ENCODE assay signal across 23 cellular contexts in genomic region chr1:38341694-38342093, GRCh38.
DNase-seq lines count a peak whose midpoint lies in the region; ATAC-seq, FAIRE-seq and TF ChIP-seq lines count a peak whose summit lies in the region.
"Had no signal": no experiment of that assay in that cellular context is flagged by ENCODE, and none has a peak within 500 bp of the region (broad histone marks: within the 10 kb centered on the region; RNA-seq: fewer than 3 reads in every experiment).

No MANE protein-coding gene starts in this region.

- no peak overlapping the region for H3K9ac ChIP-seq in K562 (ENCODE audit: insufficient read depth in 1 of 2, low read depth in 2 of 2, low read length in 2 of 2)
- H3K9ac ChIP-seq: BLaER1 had no signal

- peaks cover 8% of the 10 kb centered on the region for H3K27me3 Mint-ChIP-seq in osteocyte (ENCODE audit: unreplicated experiment)

- TF ChIP-seq CTCF in K562 (IDR thresholded peaks at IDR 0.05 in 2 of 3, conservative IDR thresholded peaks at IDR 0.05 in 1 of 3; ENCODE audit: insufficient read depth in 2 of 3, low read depth in 1 of 3, low read length in 3 of 3) (no peak), osteocyte (IDR thresholded peaks at IDR 0.05) (no peak)

- ATAC-seq in K562, result no peak
- ATAC-seq in stimulated activated naive CD8-positive, alpha-beta T cell treated with anti-CD3 and anti-CD28 coated beads, Interleukin-15, Interleukin-2, amounts not matched to agents 100 U/mL and 50 U/mL, for 24 hours, result no peak
- ATAC-seq: GM12878 had no signal

- H3K27ac ChIP-seq in K562 (ENCODE audit: extremely low read depth, low read depth, low read length), result no peak overlapping the region
- H3K27ac ChIP-seq: BLaER1 had no signal

- TF ChIP-seq RAD21 in K562 (CRISPR knock-in tag; conservative IDR thresholded peaks at IDR 0.05 in 1 of 2, IDR thresholded peaks at IDR 0.05 in 1 of 2), result no peak

- H4K20me1 ChIP-seq in K562 (replicated peaks; ENCODE audit: control insufficient read depth, insufficient read depth, low read length), result no peaks in the 10 kb centered on the region
- H4K20me1 ChIP-seq: BLaER1 had no signal

- H3K4me1 ChIP-seq in K562 (replicated peaks in 1 of 2; ENCODE audit: control insufficient read depth in 2 of 2, insufficient read depth in 2 of 2, low read length in 2 of 2), result no peaks in the 10 kb centered on the region; a peak in 1 of 5 replicates
- H3K4me1 ChIP-seq: BE2C, BLaER1 had no signal

- no peak overlapping the region for H2AFZ ChIP-seq in K562 (ENCODE audit: low read depth, low read length)

- in situ Hi-C loops in K562 (cut with MboI), result no loop called here

- CTCF ChIA-PET in K562 (lab: Yijun Ruan, JAX; ENCODE audit: low intra/inter-chr PET ratio), result no interaction called here

- H3K79me2 ChIP-seq in K562 (ENCODE audit: control insufficient read depth, insufficient read depth, low read length), result no peaks in the 10 kb centered on the region

- H3K4me3 ChIP-seq in K562, result no peak overlapping the region
- H3K4me3 ChIP-seq: BLaER1, GM12878 had no signal

- no peak for TF ChIP-seq POLR2A in K562 (conservative IDR thresholded peaks at IDR 0.05)

- no peaks in the 10 kb centered on the region for H3K9me3 Mint-ChIP-seq in osteocyte (ENCODE audit: unreplicated experiment)

- no peaks in the 10 kb centered on the region for H3K9me1 ChIP-seq in K562 (ENCODE audit: control insufficient read depth, insufficient read depth, low read length)

- POLR2A ChIA-PET in K562 (lab: Yijun Ruan, JAX), result interaction anchor here (0.7 to 2.1 kb wide), 3 partner anchors 9 to 44 kb away, joined by 3 to 6 read pairs (median 4); no protein-coding TSS in a partner anchor

- 11% methylated on average over 4 of the region's 4 CpGs for whole genome bisulfite sequencing in K562 (ENCODE audit: insufficient coverage, low coverage, missing lambda C conversion rate)

- H3K36me3 Mint-ChIP-seq in osteocyte (ENCODE audit: unreplicated experiment), result no peaks in the 10 kb centered on the region
- H3K36me3 Mint-ChIP-seq: CD14-positive monocyte; CD4-positive, alpha-beta memory T cell; CD4-positive, CD25-positive, alpha-beta regulatory T cell; CD8-positive, alpha-beta memory T cell had no signal

- H3K27ac Mint-ChIP-seq in osteocyte (ENCODE audit: unreplicated experiment), result no peak overlapping the region
- H3K27ac Mint-ChIP-seq: CD14-positive monocyte; CD4-positive, alpha-beta memory T cell; CD4-positive, CD25-positive, alpha-beta regulatory T cell; CD8-positive, alpha-beta memory T cell had no signal

- FAIRE-seq in K562 (lab: Jason Lieb, UNC) (no peak), HTR-8/SVneo (lab: Jason Lieb, UNC) (no peak)
- FAIRE-seq: A204.1, GM12878, GM12892, GM18507 had no signal

- no peaks in the 10 kb centered on the region for H3K9me3 ChIP-seq in K562 (replicated peaks; ENCODE audit: control insufficient read depth, insufficient read depth, low read depth, low read length)
- H3K9me3 ChIP-seq: BE2C, BLaER1 had no signal

- H3K4me2 ChIP-seq in K562 (ENCODE audit: insufficient read depth, low read length), result no peak overlapping the region
- H3K4me2 ChIP-seq: BLaER1 had no signal

- peaks cover 2 to 16% of the 10 kb centered on the region in 2 experiments; a peak in 3 of 5 replicates for H3K27me3 ChIP-seq in K562 (ENCODE audit: control insufficient read depth in 2 of 2, insufficient read depth in 2 of 2, low read length in 2 of 2)
- H3K27me3 ChIP-seq: BLaER1 had no signal

- no TSS peak for BruUV-seq in K562 (replicated peaks; lab: Mats Ljungman, UMichigan)

- peaks cover 1% of the 10 kb centered on the region for H3K4me1 Mint-ChIP-seq in osteocyte (ENCODE audit: unreplicated experiment)
- H3K4me1 Mint-ChIP-seq: CD14-positive monocyte; CD4-positive, alpha-beta memory T cell; CD4-positive, CD25-positive, alpha-beta regulatory T cell; CD8-positive, alpha-beta memory T cell had no signal

- DNase-seq in K562 (ENCODE audit: extremely low read depth in 1 of 4, low spot score in 3 of 4) (no peak), iris pigment epithelial cell (ENCODE audit: low read depth) (peak; percentile 4), osteocyte (ENCODE audit: extremely low spot score, unreplicated experiment) (peak; percentile 40), HTR-8/SVneo (ENCODE audit: insufficient read length, low spot score) (no peak)
- DNase-seq in stimulated activated naive CD8-positive, alpha-beta T cell treated with anti-CD3 and anti-CD28 coated beads, Interleukin-15, Interleukin-2, amounts not matched to agents 100 U/mL and 50 U/mL, for 24 hours, result no peak
- no peak for DNase-seq in activated naive CD4-positive, alpha-beta T cell (lab: John Stamatoyannopoulos, UW)
- DNase-seq: 8988T; ACHN; BE2C; C1 segment of cervical spinal cord; CD4-positive, alpha-beta memory T cell; CD4-positive, CD25-positive, alpha-beta regulatory T cell; CD8-positive, alpha-beta memory T cell; COR-L47; DMS 273 treated with DMSO at 0.1 percent for 48 hours; DMS79 treated with DMSO at 0.1 percent for 48 hours; GDM1 had no signal

- intact Hi-C loops in K562 (cut with micrococcal nuclease), result no loop called here

- no peak overlapping the region for H3K4me3 Mint-ChIP-seq in osteocyte (ENCODE audit: unreplicated experiment)
- H3K4me3 Mint-ChIP-seq: CD4-positive, alpha-beta memory T cell; CD4-positive, CD25-positive, alpha-beta regulatory T cell; CD8-positive, alpha-beta memory T cell had no signal

- no peak for TF ChIP-seq EP300 in K562 (IDR thresholded peaks at IDR 0.05; ENCODE audit: low read length)

- H3K36me3 ChIP-seq in K562 (ENCODE audit: control insufficient read depth, insufficient read depth, low read length), result no peaks in the 10 kb centered on the region
- H3K36me3 ChIP-seq: BE2C, BLaER1 had no signal

TF ChIP-seq in K562, 482 proteins besides CTCF, POLR2A, EP300 and RAD21 (continues in another document):
- TF ChIP-seq GATA2 (CRISPR knock-in tag; IDR thresholded peaks at IDR 0.05), result no peak
- TF ChIP-seq NFE2 (IDR thresholded peaks at IDR 0.05; ENCODE audit: low read depth), result peak; percentile 65
- no peak for TF ChIP-seq ZBTB2 (IDR thresholded peaks at IDR 0.05)
- TF ChIP-seq IRF1 (CRISPR knock-in tag; IDR thresholded peaks at IDR 0.05; ENCODE audit: borderline replicate concordance), result no peak
- TF ChIP-seq CBFA2T3 (IDR thresholded peaks at IDR 0.05), result no peak
- no peak for TF ChIP-seq CHAMP1 (IDR thresholded peaks at IDR 0.05)
- TF ChIP-seq ZNF584 (CRISPR knock-in tag; IDR thresholded peaks at IDR 0.05; ENCODE audit: low read depth), result no peak
- TF ChIP-seq MTA2 (IDR thresholded peaks at IDR 0.05; ENCODE audit: low read depth), result no peak
- peak; percentile 53; the same call in 1 of the 2 replicates for TF ChIP-seq MAFG (tag; conservative IDR thresholded peaks at IDR 0.05)
- TF ChIP-seq ZNF253 (CRISPR knock-in tag; conservative IDR thresholded peaks at IDR 0.05), result no peak
- TF ChIP-seq CREB3L1 (IDR thresholded peaks at IDR 0.05; ENCODE audit: borderline replicate concordance, low read depth), result no peak
- TF ChIP-seq ZNF586 (CRISPR knock-in tag; conservative IDR thresholded peaks at IDR 0.05), result no peak

Comparison
In these comparisons a context has a peak if more than half of its experiments do, and no peak if none do; other contexts are left out.
1. DNase-seq: peak in iris pigment epithelial cell (single experiment) and osteocyte (single experiment); none in K562 (0 of 4), HTR-8/SVneo (single experiment), stimulated activated naive CD8-positive, alpha-beta T cell treated with anti-CD3 and anti-CD28 coated beads, Interleukin-15, Interleukin-2, amounts not matched to agents 100 U/mL and 50 U/mL, for 24 hours (single experiment) and activated naive CD4-positive, alpha-beta T cell (0 of 4).